In the genomic region with DNA sequence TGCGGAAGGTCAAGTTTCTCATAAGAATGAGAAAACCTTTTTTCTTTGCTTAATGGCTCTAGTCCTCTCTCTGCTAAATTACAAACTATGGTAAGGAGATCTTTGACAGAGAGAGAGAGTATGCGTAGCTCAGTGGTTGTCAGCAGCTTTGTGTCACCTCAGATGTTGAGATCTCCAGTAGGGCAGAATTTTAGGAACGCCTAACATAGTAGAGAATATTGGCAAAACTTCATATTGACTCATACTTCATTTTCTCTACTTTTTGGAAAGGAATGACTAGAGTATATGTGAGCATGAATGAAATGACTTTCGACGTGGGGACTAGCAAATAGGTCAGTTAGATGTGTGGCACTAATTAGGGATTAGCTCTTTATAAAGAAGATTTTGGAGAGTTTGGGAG, we compare ENCODE assay signal across 16 cellular contexts.
DNase-seq lines count a peak whose midpoint lies in the region; ATAC-seq and TF ChIP-seq lines count a peak whose summit lies in the region.
"Had no signal": no experiment of that assay in that cellular context is flagged by ENCODE, and none has a peak within 500 bp of the region (broad histone marks: within the 10 kb centered on the region; RNA-seq: fewer than 3 reads in every experiment).

No MANE protein-coding gene starts in this region.

- H4K20me1 ChIP-seq in GM23248 (ENCODE audit: insufficient read depth), result no peaks in the 10 kb centered on the region
- H4K20me1 ChIP-seq: BLaER1 had no signal

- H3K9ac ChIP-seq in GM23248, result no peak overlapping the region
- H3K9ac ChIP-seq: BLaER1 had no signal

- no peaks in the 10 kb centered on the region for H3K9me3 ChIP-seq in GM23248 (ENCODE audit: low read depth)
- H3K9me3 ChIP-seq: A549, BLaER1 had no signal

- no peak overlapping the region for H3K4me2 ChIP-seq in GM23248 (ENCODE audit: unreplicated experiment)
- H3K4me2 ChIP-seq: A549, BLaER1 had no signal

- DNase-seq in GM23248 (peak; percentile 58), fibroblast of peridontal ligament (ENCODE audit: extremely low read depth) (peak; percentile 15), GM03348 (ENCODE audit: low spot score) (no peak), 8988T (no peak), putamen (ENCODE audit: low spot score) (no peak), WTC11 (ENCODE audit: low spot score) (no peak)
- DNase-seq: AML-193; CD4-positive, CD25-positive, alpha-beta regulatory T cell; DMS53; GOT3; H9 had no signal

- 55 to 56% methylated on average over 5 of the region's 5 CpGs for WGBS in GM23248 (ENCODE audit: low coverage in 1 of 2, low lambda C conversion rate in 2 of 2, missing lambda C conversion rate in 2 of 2), 2 experiments

- H3K4me1 ChIP-seq in GM23248 (ENCODE audit: insufficient read depth), result peaks cover 14% of the 10 kb centered on the region

- no peak overlapping the region for H3K27ac ChIP-seq in GM23248
- H3K27ac ChIP-seq: A549, BLaER1 had no signal

- H3K27me3 Mint-ChIP-seq in activated T-helper 17 cell treated with anti-CD3 and anti-CD28 coated beads, Interleukin-2, amount 50 U/mL, for 72 hours, result no peaks in the 10 kb centered on the region
- no peaks in the 10 kb centered on the region for H3K27me3 Mint-ChIP-seq in WTC11 (ENCODE audit: low read depth)
- H3K27me3 Mint-ChIP-seq: CD4-positive, CD25-positive, alpha-beta regulatory T cell had no signal

- peaks cover 6% of the 10 kb centered on the region; the same call in 1 of the 2 replicates for H3F3A ChIP-seq in GM23248 (ENCODE audit: insufficient read depth)

- no peaks in the 10 kb centered on the region for H3K79me2 ChIP-seq in GM23248 (ENCODE audit: insufficient read depth)

- H3K9me3 Mint-ChIP-seq in activated T-helper 17 cell treated with anti-CD3 and anti-CD28 coated beads, Interleukin-2, amount 50 U/mL, for 72 hours, result no peaks in the 10 kb centered on the region
- H3K9me3 Mint-ChIP-seq in WTC11, result no peaks in the 10 kb centered on the region
- H3K9me3 Mint-ChIP-seq: CD4-positive, CD25-positive, alpha-beta regulatory T cell; H9 had no signal

- H3K36me3 ChIP-seq in GM23248 (ENCODE audit: low read depth), result no peaks in the 10 kb centered on the region; the same call in 1 of the 2 replicates
- H3K36me3 ChIP-seq: BLaER1 had no signal

- H3K27ac Mint-ChIP-seq in activated T-helper 17 cell treated with anti-CD3 and anti-CD28 coated beads, Interleukin-2, amount 50 U/mL, for 72 hours, result peak overlapping the region; percentile 61
- no peak overlapping the region for H3K27ac Mint-ChIP-seq in WTC11
- H3K27ac Mint-ChIP-seq: CD4-positive, CD25-positive, alpha-beta regulatory T cell had no signal

- no peaks in the 10 kb centered on the region for H3K9me2 ChIP-seq in GM23248 (ENCODE audit: insufficient read depth)

- in situ Hi-C loops in GM23248 (cut with MboI), result no loop called here

- POLR2A ChIA-PET in WTC11 (lab: Charles Lee), result interaction anchor here (0.6 kb wide), 1 partner anchor 1187 kb away, joined by 3 read pairs; no protein-coding TSS in a partner anchor

- H3K27me3 ChIP-seq in GM23248 (replicated peaks; ENCODE audit: insufficient read depth), result no peaks in the 10 kb centered on the region
- H3K27me3 ChIP-seq: BLaER1 had no signal

- CTCF ChIA-PET in WTC11 (lab: Charles Lee), result no interaction called here

- H2AFZ ChIP-seq in GM23248, result no peak overlapping the region

- H3K4me3 Mint-ChIP-seq in activated T-helper 17 cell treated with anti-CD3 and anti-CD28 coated beads, Interleukin-2, amount 50 U/mL, for 72 hours, result no peak overlapping the region
- H3K4me3 Mint-ChIP-seq in WTC11, result no peak overlapping the region
- H3K4me3 Mint-ChIP-seq: CD4-positive, CD25-positive, alpha-beta regulatory T cell; H9 had no signal

- H3K4me3 ChIP-seq in GM23248, result no peak overlapping the region
- H3K4me3 ChIP-seq: A549, BLaER1, GM12878 had no signal

- peaks cover 19% of the 10 kb centered on the region for H3K36me3 Mint-ChIP-seq in activated T-helper 17 cell treated with anti-CD3 and anti-CD28 coated beads, Interleukin-2, amount 50 U/mL, for 72 hours (ENCODE audit: low read depth)
- no peaks in the 10 kb centered on the region for H3K36me3 Mint-ChIP-seq in WTC11

- ATAC-seq in activated T-helper 17 cell treated with anti-CD3 and anti-CD28 coated beads, Interleukin-2, amount 50 U/mL, for 72 hours (replicated peaks), result peak; percentile 11
- no peak for ATAC-seq in WTC11
- ATAC-seq: A549, GM12878, HepG2 had no signal

- no peak for TF ChIP-seq CTCF in WTC11 (IDR thresholded peaks at IDR 0.05)

- peaks cover 19% of the 10 kb centered on the region for H3K4me1 Mint-ChIP-seq in activated T-helper 17 cell treated with anti-CD3 and anti-CD28 coated beads, Interleukin-2, amount 50 U/mL, for 72 hours
- H3K4me1 Mint-ChIP-seq in WTC11, result peaks cover 12% of the 10 kb centered on the region

TF ChIP-seq in WTC11, 78 proteins besides CTCF, POLR2A, EP300 and RAD21:
- TF ChIP-seq, protein P1, sequence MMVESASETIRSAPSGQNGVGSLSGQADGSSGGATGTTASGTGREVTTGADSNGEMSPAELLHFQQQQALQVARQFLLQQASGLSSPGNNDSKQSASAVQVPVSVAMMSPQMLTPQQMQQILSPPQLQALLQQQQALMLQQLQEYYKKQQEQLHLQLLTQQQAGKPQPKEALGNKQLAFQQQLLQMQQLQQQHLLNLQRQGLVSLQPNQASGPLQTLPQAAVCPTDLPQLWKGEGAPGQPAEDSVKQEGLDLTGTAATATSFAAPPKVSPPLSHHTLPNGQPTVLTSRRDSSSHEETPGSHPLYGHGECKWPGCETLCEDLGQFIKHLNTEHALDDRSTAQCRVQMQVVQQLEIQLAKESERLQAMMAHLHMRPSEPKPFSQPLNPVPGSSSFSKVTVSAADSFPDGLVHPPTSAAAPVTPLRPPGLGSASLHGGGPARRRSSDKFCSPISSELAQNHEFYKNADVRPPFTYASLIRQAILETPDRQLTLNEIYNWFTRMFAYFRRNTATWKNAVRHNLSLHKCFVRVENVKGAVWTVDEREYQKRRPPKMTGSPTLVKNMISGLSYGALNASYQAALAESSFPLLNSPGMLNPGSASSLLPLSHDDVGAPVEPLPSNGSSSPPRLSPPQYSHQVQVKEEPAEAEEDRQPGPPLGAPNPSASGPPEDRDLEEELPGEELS (CRISPR knock-in tag; IDR thresholded peaks at IDR 0.05), result no peak
- TF ChIP-seq, protein P2, sequence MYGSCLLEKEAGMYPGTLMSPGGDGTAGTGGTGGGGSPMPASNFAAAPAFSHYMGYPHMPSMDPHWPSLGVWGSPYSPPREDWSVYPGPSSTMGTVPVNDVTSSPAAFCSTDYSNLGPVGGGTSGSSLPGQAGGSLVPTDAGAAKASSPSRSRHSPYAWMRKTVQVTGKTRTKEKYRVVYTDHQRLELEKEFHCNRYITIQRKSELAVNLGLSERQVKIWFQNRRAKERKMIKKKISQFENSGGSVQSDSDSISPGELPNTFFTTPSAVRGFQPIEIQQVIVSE (CRISPR knock-in tag; IDR thresholded peaks at IDR 0.05; ENCODE audit: borderline replicate concordance), result no peak
- TF ChIP-seq ZNF219 (CRISPR knock-in tag; IDR thresholded peaks at IDR 0.05; ENCODE audit: borderline replicate concordance) (no peak), PRRX2 (CRISPR knock-in tag; IDR thresholded peaks at IDR 0.05) (no peak), HMGA2 (CRISPR knock-in tag; IDR thresholded peaks at IDR 0.05) (no peak), TEAD4 (CRISPR knock-in tag; IDR thresholded peaks at IDR 0.05) (no peak)
- TF ChIP-seq, protein P3, sequence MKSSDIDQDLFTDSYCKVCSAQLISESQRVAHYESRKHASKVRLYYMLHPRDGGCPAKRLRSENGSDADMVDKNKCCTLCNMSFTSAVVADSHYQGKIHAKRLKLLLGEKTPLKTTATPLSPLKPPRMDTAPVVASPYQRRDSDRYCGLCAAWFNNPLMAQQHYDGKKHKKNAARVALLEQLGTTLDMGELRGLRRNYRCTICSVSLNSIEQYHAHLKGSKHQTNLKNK (CRISPR knock-in tag; IDR thresholded peaks at IDR 0.05), result no peak

Comparison
In these comparisons a context has a peak if more than half of its experiments do, and no peak if none do; other contexts are left out.
1. DNase-seq: peak in GM23248 (single experiment) and fibroblast of peridontal ligament (single experiment); none in GM03348 (single experiment), 8988T (single experiment), putamen (single experiment) and WTC11 (single experiment).